In genomic region chr10:6086375-6087233, GRCh38 we compare ENCODE assay signal across 1 cellular context.
TF ChIP-seq lines count a peak whose summit lies in the region.

No MANE protein-coding gene starts in this region.

TF ChIP-seq in GM23338, 12 proteins besides CTCF, POLR2A, EP300 and RAD21 (continued from another document):
- TF ChIP-seq REST (IDR thresholded peaks at IDR 0.05; ENCODE audit: unreplicated experiment) (no peak), NANOG (IDR thresholded peaks at IDR 0.05; ENCODE audit: borderline replicate concordance) (no peak), ZNF114 (CRISPR knock-in tag; IDR thresholded peaks at IDR 0.05) (no peak), ZNF331 (CRISPR knock-in tag; IDR thresholded peaks at IDR 0.05; ENCODE audit: low read depth) (no peak)
